ENCODE assay signal across 24 cellular contexts in the genomic region with DNA sequence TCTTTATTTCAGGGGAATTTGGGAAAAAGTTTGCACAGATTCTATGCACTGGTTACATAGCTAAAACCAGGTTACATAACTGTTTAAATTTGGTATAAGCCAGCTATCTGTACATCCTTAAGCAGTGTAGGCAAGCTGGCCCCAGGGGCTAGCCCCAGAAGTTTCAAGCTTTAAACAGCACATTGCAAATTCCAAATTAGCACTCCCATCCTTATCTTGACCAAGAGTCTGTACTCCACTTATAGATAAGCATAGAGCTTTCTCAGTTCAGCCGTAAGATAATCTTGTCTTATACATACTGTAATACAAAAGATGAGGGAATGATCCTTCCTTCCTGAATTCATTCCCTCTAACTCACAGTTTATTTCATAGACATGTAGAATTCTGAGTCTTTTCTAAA.
DNase-seq lines count a peak whose midpoint lies in the region; ATAC-seq, FAIRE-seq and TF ChIP-seq lines count a peak whose summit lies in the region.
"Had no signal": no experiment of that assay in that cellular context is flagged by ENCODE, and none has a peak within 500 bp of the region (broad histone marks: within the 10 kb centered on the region; RNA-seq: fewer than 3 reads in every experiment).

No MANE protein-coding gene starts in this region.

- no peaks in the 10 kb centered on the region for H3K36me3 Mint-ChIP-seq in memory B cell
- H3K36me3 Mint-ChIP-seq in activated CD4-positive, alpha-beta T cell treated with anti-CD3 and anti-CD28 coated beads, Interleukin-2, amount 10 ng/mL, durations not matched to agents 7 days and 5 days (ENCODE audit: low read depth): no peaks in the 10 kb centered on the region

- peak overlapping the region; percentile 17 for H3K4me3 Mint-ChIP-seq in memory B cell
- no peak overlapping the region for H3K4me3 Mint-ChIP-seq in activated CD4-positive, alpha-beta T cell treated with anti-CD3 and anti-CD28 coated beads, Interleukin-2, amount 10 ng/mL, durations not matched to agents 7 days and 5 days
- H3K4me3 Mint-ChIP-seq: neural crest cell had no signal

- peak; percentile 50 for FAIRE-seq in GM12892 (lab: Jason Lieb, UNC)
- FAIRE-seq: D721Med, H1 had no signal

- DNase-seq in GM12892 (ENCODE audit: insufficient read length) (no peak), memory B cell (ENCODE audit: low spot score in 2 of 2) (no peak), T1000 (lab: John Stamatoyannopoulos, UW) (no peak)
- no peak for DNase-seq in activated CD4-positive, alpha-beta T cell treated with anti-CD3 and anti-CD28 coated beads, Interleukin-2, amount 10 ng/mL, durations not matched to agents 7 days and 5 days
- DNase-seq in activated CD4-positive, CD25-positive, alpha-beta regulatory T cell treated with anti-CD3 and anti-CD28 coated beads, Interleukin-2, amount 50 U/mL, for 72 hours: no peak
- DNase-seq: activated CD4-positive, alpha-beta T cell treated with anti-CD3 and anti-CD28 coated beads, Interleukin-2, amount 50 U/mL, for 48 hours; activated effector memory CD4-positive, alpha-beta T cell treated with anti-CD3 and anti-CD28 coated beads, Interleukin-2, amount 50 U/mL, for 16 hours; body of pancreas; heart left ventricle; Kasumi-1; kidney glomerular epithelial cell; lower lobe of right lung; NCI-H1048; NCI-H1694 treated with DMSO at 0.1 percent for 48 hours; right cardiac atrium; stimulated activated CD4-positive, alpha-beta T cell treated with anti-CD3 and anti-CD28 coated beads, Interleukin-12 subunit alpha, Interleukin-12 subunit beta, amount 100 ng/mL, for 4 hours; stimulated activated CD4-positive, alpha-beta T cell treated with anti-CD3 and anti-CD28 coated beads, Interleukin-4, amount 100 ng/mL, for 4 hours; stimulated activated naive CD4-positive, alpha-beta T cell treated with Interleukin-2 at 50 U/mL for 16 hours; T-helper 2 cell had no signal

- CTCF ChIA-PET in activated CD4-positive, alpha-beta T cell treated with anti-CD3 and anti-CD28 coated beads, Interleukin-2, amount 10 ng/mL, durations not matched to agents 7 days and 5 days (lab: Charles Lee): interaction anchor here (0.6 to 1.5 kb wide), 4 partner anchors 12 to 534 kb away, joined by 3 to 7 read pairs (median 4); no protein-coding TSS in a partner anchor

- POLR2A ChIA-PET in activated CD4-positive, alpha-beta T cell treated with anti-CD3 and anti-CD28 coated beads, Interleukin-2, amount 10 ng/mL, durations not matched to agents 7 days and 5 days (lab: Charles Lee): no interaction called here

- TF ChIP-seq POLR2A in GM12892 (IDR thresholded peaks at IDR 0.05; ENCODE audit: low read depth, low read length): no peak

- peak overlapping the region; percentile 45 for H3K27ac Mint-ChIP-seq in memory B cell
- H3K27ac Mint-ChIP-seq in activated CD4-positive, alpha-beta T cell treated with anti-CD3 and anti-CD28 coated beads, Interleukin-2, amount 10 ng/mL, durations not matched to agents 7 days and 5 days: no peak overlapping the region

- H3K9me3 Mint-ChIP-seq in memory B cell: no peaks in the 10 kb centered on the region
- H3K9me3 Mint-ChIP-seq in activated CD4-positive, alpha-beta T cell treated with anti-CD3 and anti-CD28 coated beads, Interleukin-2, amount 10 ng/mL, durations not matched to agents 7 days and 5 days: peaks cover 10% of the 10 kb centered on the region

- peaks cover 18% of the 10 kb centered on the region for H3K4me1 Mint-ChIP-seq in memory B cell
- peaks cover 13% of the 10 kb centered on the region for H3K4me1 Mint-ChIP-seq in activated CD4-positive, alpha-beta T cell treated with anti-CD3 and anti-CD28 coated beads, Interleukin-2, amount 10 ng/mL, durations not matched to agents 7 days and 5 days

- H3K27me3 Mint-ChIP-seq in memory B cell: no peaks in the 10 kb centered on the region
- H3K27me3 Mint-ChIP-seq in activated CD4-positive, alpha-beta T cell treated with anti-CD3 and anti-CD28 coated beads, Interleukin-2, amount 10 ng/mL, durations not matched to agents 7 days and 5 days: no peaks in the 10 kb centered on the region

- ATAC-seq in GM19035 (IDR thresholded peaks at IDR 0.05; ENCODE audit: unreplicated experiment): peak; percentile 24
- ATAC-seq in HG03175 (IDR thresholded peaks at IDR 0.05; ENCODE audit: unreplicated experiment): peak; percentile 21
- ATAC-seq in memory B cell (ENCODE audit: low read depth): peak; percentile 22
- ATAC-seq: body of pancreas, heart left ventricle, lower lobe of right lung, right cardiac atrium had no signal
